Comparison of ENCODE assay signal across 1 cellular context in genomic region chr16:69565611-69566436, GRCh38.
TF ChIP-seq lines count a peak whose summit lies in the region.

Gene NFAT5, plus strand, starts transcription at chr16:69565966. Its CDS starts 336 bp downstream, at chr16:69566302.

TF ChIP-seq in IMR-90, 13 proteins besides CTCF, POLR2A, EP300 and RAD21 (continued from another document):
- TF ChIP-seq FOS (IDR thresholded peaks at IDR 0.05; ENCODE audit: low read depth, low read length) (peak; percentile 42; the same call in 1 of the 2 replicates), CEBPB (IDR thresholded peaks at IDR 0.05; ENCODE audit: low read depth, low read length) (no peak), SMC3 (IDR thresholded peaks at IDR 0.05; ENCODE audit: low read depth, low read length) (peak; percentile 28; the same call in 1 of the 2 replicates), MAZ (IDR thresholded peaks at IDR 0.05; ENCODE audit: borderline replicate concordance, low read depth, low read length) (peak; percentile 92), NFE2L2 (IDR thresholded peaks at IDR 0.05; ENCODE audit: low read depth, low read length) (no peak), CHD1 (IDR thresholded peaks at IDR 0.05; ENCODE audit: low read depth, low read length) (no peak), RCOR1 (IDR thresholded peaks at IDR 0.05; ENCODE audit: insufficient replicate concordance, low read length) (no peak), RFX5 (IDR thresholded peaks at IDR 0.05; ENCODE audit: low read depth, low read length) (no peak)
- TF ChIP-seq, protein P1, sequence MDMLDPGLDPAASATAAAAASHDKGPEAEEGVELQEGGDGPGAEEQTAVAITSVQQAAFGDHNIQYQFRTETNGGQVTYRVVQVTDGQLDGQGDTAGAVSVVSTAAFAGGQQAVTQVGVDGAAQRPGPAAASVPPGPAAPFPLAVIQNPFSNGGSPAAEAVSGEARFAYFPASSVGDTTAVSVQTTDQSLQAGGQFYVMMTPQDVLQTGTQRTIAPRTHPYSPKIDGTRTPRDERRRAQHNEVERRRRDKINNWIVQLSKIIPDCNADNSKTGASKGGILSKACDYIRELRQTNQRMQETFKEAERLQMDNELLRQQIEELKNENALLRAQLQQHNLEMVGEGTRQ (IDR thresholded peaks at IDR 0.05; ENCODE audit: low read depth, low read length): no peak
- TF ChIP-seq, protein P2, sequence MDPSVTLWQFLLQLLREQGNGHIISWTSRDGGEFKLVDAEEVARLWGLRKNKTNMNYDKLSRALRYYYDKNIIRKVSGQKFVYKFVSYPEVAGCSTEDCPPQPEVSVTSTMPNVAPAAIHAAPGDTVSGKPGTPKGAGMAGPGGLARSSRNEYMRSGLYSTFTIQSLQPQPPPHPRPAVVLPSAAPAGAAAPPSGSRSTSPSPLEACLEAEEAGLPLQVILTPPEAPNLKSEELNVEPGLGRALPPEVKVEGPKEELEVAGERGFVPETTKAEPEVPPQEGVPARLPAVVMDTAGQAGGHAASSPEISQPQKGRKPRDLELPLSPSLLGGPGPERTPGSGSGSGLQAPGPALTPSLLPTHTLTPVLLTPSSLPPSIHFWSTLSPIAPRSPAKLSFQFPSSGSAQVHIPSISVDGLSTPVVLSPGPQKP (IDR thresholded peaks at IDR 0.05; ENCODE audit: borderline replicate concordance, low read depth, low read length): no peak
